In the genomic region with DNA sequence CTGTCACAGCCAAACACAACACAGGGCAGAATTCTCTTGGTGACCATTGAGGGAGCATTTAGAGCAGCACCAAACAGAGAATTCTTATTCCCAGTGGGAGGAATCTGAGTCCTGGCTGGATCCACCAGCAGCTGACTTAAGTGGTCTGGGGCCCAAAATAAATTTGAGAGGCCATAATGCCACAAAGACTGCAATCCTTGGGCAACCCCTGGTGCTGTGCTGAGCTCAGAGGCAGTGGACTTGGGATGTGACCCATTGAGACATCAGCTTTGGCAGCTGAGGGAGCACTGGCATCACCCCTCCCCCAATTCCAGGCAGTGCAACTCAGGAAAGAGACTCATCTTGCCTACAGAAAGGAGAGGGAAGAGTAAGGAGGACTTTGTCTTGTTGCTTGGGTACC, we compare ENCODE assay signal across 40 cellular contexts. TPM values are rescaled to one million over a fixed set of nuclear protein-coding genes. Genes with fewer than 3 reads are reported as not detected.
"Had no signal": no experiment of that assay in that cellular context is flagged by ENCODE, and none has a peak within 500 bp of the region (broad histone marks: within the 10 kb centered on the region; RNA-seq: fewer than 3 reads in every experiment).

No MANE protein-coding gene starts in this region.

- FAIRE-seq: astrocyte, TTC549 had no signal

- H3K9me3 ChIP-seq: adrenal gland, body of pancreas had no signal

- ATAC-seq: activated naive CD4-positive, alpha-beta T cell treated with anti-CD3 and anti-CD28 coated beads, Interleukin-2, amount 50 U/mL, for 72 hours; activated T-cell treated with anti-CD3 and anti-CD28 coated beads, Interleukin-2, amount 50 U/mL, for 4 hours; activated T-cell treated with anti-CD3 and anti-CD28 coated beads, Interleukin-2, amount 50 U/mL, for 72 hours; activated T-helper 17 cell treated with anti-CD3 and anti-CD28 coated beads, Interleukin-2, amount 50 U/mL, for 72 hours; body of pancreas had no signal

- H3K4me1 ChIP-seq: body of pancreas, breast epithelium had no signal

- H3K9me3 Mint-ChIP-seq: activated T-helper 1 cell treated with anti-CD3 and anti-CD28 coated beads, Interleukin-12 subunit alpha, Interleukin-12 subunit beta, Interleukin-2, Interleukin-4 antibody, amounts not matched to agents 30 ng/mL and 10 ng/mL and 1 ng/mL, durations not matched to agents 14 hours and 24 hours and 36 hours; T-helper 1 cell treated with Interleukin-12 subunit alpha and Interleukin-12 subunit beta and Interleukin-4 antibody, amounts not matched to agents 30 μg/mL and 1 μg/mL, for 36 hours; T-helper 2 cell treated with Interferon-gamma antibody and Interleukin-4, amounts not matched to agents 5 μg/mL and 100 μg/mL, for 36 hours had no signal

- H3K36me3 Mint-ChIP-seq: activated naive CD8-positive, alpha-beta T cell treated with anti-CD3 and anti-CD28 coated beads for 36 hours had no signal

- DNase-seq: activated B cell treated with CpG ODN at 0.5 μM for 24 hours; activated CD4-positive, alpha-beta memory T cell treated with anti-CD3 and anti-CD28 coated beads for 36 hours; activated CD4-positive, alpha-beta T cell treated with anti-CD3 and anti-CD28 coated beads for 48 hours; activated CD4-positive, alpha-beta T cell treated with anti-CD3 and anti-CD28 coated beads, Interleukin-2, amount 50 U/mL, for 1 hour; activated CD4-positive, alpha-beta T cell treated with anti-CD3 and anti-CD28 coated beads, Interleukin-2, amount 50 U/mL, for 4 hours; activated CD4-positive, CD25-positive, alpha-beta regulatory T cell treated with anti-CD3 and anti-CD28 coated beads, Interleukin-2, amount 50 U/mL, for 72 hours; activated CD8-positive, alpha-beta memory T cell treated with anti-CD3 and anti-CD28 coated beads, Interleukin-2, amount 50 U/mL, for 4 hours; activated effector memory CD4-positive, alpha-beta T cell treated with anti-CD3 and anti-CD28 coated beads, Interleukin-2, amount 50 U/mL, for 16 hours; activated gamma-delta T cell treated with Interleukin-2 at 50 U/mL for 16 hours; activated naive CD4-positive, alpha-beta T cell; activated naive CD4-positive, alpha-beta T cell treated with anti-CD3 and anti-CD28 coated beads for 36 hours; activated naive CD4-positive, alpha-beta T cell treated with anti-CD3 and anti-CD28 coated beads, Interleukin-2, amount 50 U/mL, for 16 hours; activated naive CD8-positive, alpha-beta T cell treated with anti-CD3 and anti-CD28 coated beads for 36 hours; activated T-cell treated with anti-CD3 and anti-CD28 coated beads for 4 hours; activated T-cell treated with anti-CD3 and anti-CD28 coated beads, Interleukin-2, amount 50 U/mL, for 1 hour; activated T-cell treated with anti-CD3 and anti-CD28 coated beads, Interleukin-2, amount 50 U/mL, for 4 hours; activated T-cell treated with anti-CD3 and anti-CD28 coated beads, Interleukin-2, amount 50 U/mL, for 72 hours; adrenal gland; amniotic stem cell; anterior cingulate cortex; body of pancreas; brain microvascular endothelial cell; caudate nucleus; cerebellar nuclear complex; SW 1271; T-helper 1 cell; T-helper 2 cell; T-helper 9 cell had no signal

- H3K4me1 Mint-ChIP-seq: activated B cell treated with CpG ODN at 0.5 μM for 24 hours; activated naive CD8-positive, alpha-beta T cell treated with anti-CD3 and anti-CD28 coated beads for 36 hours; activated T-helper 17 cell treated with anti-CD3 and anti-CD28 coated beads, Interleukin-2, amount 50 U/mL, for 72 hours; central memory CD8-positive, alpha-beta T cell had no signal

- H3K27ac ChIP-seq: adrenal gland, body of pancreas, brain microvascular endothelial cell, breast epithelium, cardiac muscle cell, VCaP had no signal

- H3K27me3 ChIP-seq: adrenal gland, body of pancreas, brain microvascular endothelial cell, breast epithelium, cardiac muscle cell had no signal

- H3K36me3 ChIP-seq: adrenal gland, brain microvascular endothelial cell, breast epithelium, cardiac muscle cell had no signal

- H3K4me3 ChIP-seq: adrenal gland, body of pancreas, breast epithelium, cardiac muscle cell had no signal

- H3K27ac Mint-ChIP-seq: activated B cell treated with CpG ODN at 0.5 μM for 24 hours; activated CD4-positive, alpha-beta memory T cell treated with anti-CD3 and anti-CD28 coated beads for 36 hours; activated naive CD4-positive, alpha-beta T cell treated with anti-CD3 and anti-CD28 coated beads for 36 hours; activated naive CD4-positive, alpha-beta T cell treated with anti-CD3 and anti-CD28 coated beads, Interleukin-2, amount 50 U/mL, for 72 hours; activated naive CD8-positive, alpha-beta T cell treated with anti-CD3 and anti-CD28 coated beads for 36 hours; activated T-cell treated with anti-CD3 and anti-CD28 coated beads, Interleukin-2, amount 50 U/mL, for 72 hours; activated T-helper 1 cell treated with anti-CD3 and anti-CD28 coated beads, Interleukin-12 subunit alpha, Interleukin-12 subunit beta, Interleukin-2, Interleukin-4 antibody, amounts not matched to agents 30 ng/mL and 10 ng/mL and 1 ng/mL, durations not matched to agents 14 hours and 24 hours and 36 hours; activated T-helper 17 cell treated with anti-CD3 and anti-CD28 coated beads, Interleukin-2, amount 50 U/mL, for 72 hours; T-helper 1 cell treated with Interleukin-12 subunit alpha and Interleukin-12 subunit beta and Interleukin-4 antibody, amounts not matched to agents 30 μg/mL and 1 μg/mL, for 36 hours; T-helper 2 cell treated with Interferon-gamma antibody and Interleukin-4, amounts not matched to agents 5 μg/mL and 100 μg/mL, for 36 hours had no signal

- H3K4me3 Mint-ChIP-seq: activated B cell treated with CpG ODN at 0.5 μM for 24 hours; activated CD4-positive, alpha-beta memory T cell treated with anti-CD3 and anti-CD28 coated beads for 36 hours; activated naive CD4-positive, alpha-beta T cell treated with anti-CD3 and anti-CD28 coated beads for 36 hours; activated naive CD8-positive, alpha-beta T cell treated with anti-CD3 and anti-CD28 coated beads for 36 hours; activated T-cell treated with anti-CD3 and anti-CD28 coated beads, Interleukin-2, amount 50 U/mL, for 4 hours; activated T-cell treated with anti-CD3 and anti-CD28 coated beads, Interleukin-2, amount 50 U/mL, for 72 hours; activated T-helper 1 cell treated with anti-CD3 and anti-CD28 coated beads, Interleukin-12 subunit alpha, Interleukin-12 subunit beta, Interleukin-2, Interleukin-4 antibody, amounts not matched to agents 30 ng/mL and 10 ng/mL and 1 ng/mL, durations not matched to agents 14 hours and 24 hours and 36 hours; activated T-helper 17 cell treated with anti-CD3 and anti-CD28 coated beads, Interleukin-2, amount 50 U/mL, for 72 hours; central memory CD8-positive, alpha-beta T cell; T-helper 1 cell treated with Interleukin-12 subunit alpha and Interleukin-12 subunit beta and Interleukin-4 antibody, amounts not matched to agents 30 μg/mL and 1 μg/mL, for 36 hours; T-helper 2 cell treated with Interferon-gamma antibody and Interleukin-4, amounts not matched to agents 5 μg/mL and 100 μg/mL, for 36 hours had no signal

RNA-seq across cellular contexts. Expression of gene THBS2, which starts 48.6 kb away (rescaled TPM):
- total RNA-seq: activated B cell treated with CpG ODN at 0.5 μM for 24 hours; activated CD4-positive, alpha-beta memory T cell treated with anti-CD3 and anti-CD28 coated beads for 36 hours; activated CD8-positive, alpha-beta memory T cell treated with anti-CD3 and anti-CD28 coated beads for 36 hours; activated naive CD4-positive, alpha-beta T cell treated with anti-CD3 and anti-CD28 coated beads for 36 hours; activated naive CD4-positive, alpha-beta T cell treated with anti-CD3 and anti-CD28 coated beads, Interleukin-2, amount 50 U/mL, for 72 hours; activated naive CD8-positive, alpha-beta T cell treated with anti-CD3 and anti-CD28 coated beads for 36 hours; activated T-cell treated with anti-CD3 and anti-CD28 coated beads, Interleukin-2, amount 50 U/mL, for 72 hours; activated T-helper 1 cell treated with anti-CD3 and anti-CD28 coated beads, Interleukin-12 subunit alpha, Interleukin-12 subunit beta, Interleukin-2, Interleukin-4 antibody, amounts not matched to agents 30 ng/mL and 10 ng/mL and 1 ng/mL, durations not matched to agents 14 hours and 24 hours and 36 hours; activated T-helper 17 cell treated with anti-CD3 and anti-CD28 coated beads, Interleukin-2, amount 50 U/mL, for 72 hours had no signal
